In genomic region chr5:87413116-87413645, GRCh38 we compare ENCODE assay signal across 8 cellular contexts. TPM values are rescaled to one million over a fixed set of nuclear protein-coding genes. Genes with fewer than 3 reads are reported as not detected.
DNase-seq lines count a peak whose midpoint lies in the region; ATAC-seq and TF ChIP-seq lines count a peak whose summit lies in the region.

No MANE protein-coding gene starts in this region.

- H3K4me3 ChIP-seq in OCI-LY7 (ENCODE audit: low read depth, low read length, poor library complexity, severe bottlenecking) (peak overlapping the region; percentile 93), esophagus (ENCODE audit: low read depth in 1 of 2, low read length in 2 of 2) (peak overlapping the region; percentile 74 to 85), rectal smooth muscle tissue (ENCODE audit: low read length) (peak overlapping the region; percentile 67)

- intact Hi-C loops in OCI-LY7 (cut with micrococcal nuclease; ENCODE audit: unreplicated experiment), result loop anchor here (2.0 to 5.0 kb wide), 3 partner anchors 144 to 1262 kb away; partner anchors contain the start of gene COX7C

- peak overlapping the region; percentile 54 for H3K4me2 ChIP-seq in OCI-LY7 (ENCODE audit: low read length)

- H3K36me3 ChIP-seq in OCI-LY7 (ENCODE audit: insufficient read depth, low read length) (peaks cover 30% of the 10 kb centered on the region), esophagus (ENCODE audit: control insufficient read depth in 2 of 2, insufficient read depth in 2 of 2, low read length in 1 of 2) (peaks cover 0 to 4% of the 10 kb centered on the region in 2 donors), rectal smooth muscle tissue (ENCODE audit: control insufficient read depth, insufficient read depth, low read length) (peaks cover 4% of the 10 kb centered on the region)

- ATAC-seq in HG02623 (IDR thresholded peaks at IDR 0.05; ENCODE audit: unreplicated experiment), result peak; percentile 5

- H2AFZ ChIP-seq in OCI-LY7 (ENCODE audit: low read length), result peak overlapping the region; percentile 92

- H3K27me3 ChIP-seq in esophagus (ENCODE audit: control insufficient read depth in 1 of 2, insufficient read depth in 2 of 2, low read length in 2 of 2), result no peaks in the 10 kb centered on the region
- H3K27me3 ChIP-seq in rectal smooth muscle tissue (ENCODE audit: control insufficient read depth, insufficient read depth, low read length), result no peaks in the 10 kb centered on the region

- WGBS in esophagus, 2 donors, result 22 to 23% methylated on average over 7 of the region's 7 CpGs

- H4K20me1 ChIP-seq in OCI-LY7 (ENCODE audit: insufficient read depth, low read length), result peaks cover 15% of the 10 kb centered on the region

- CTCF ChIA-PET in OCI-LY7 (lab: Charles Lee; ENCODE audit: unreplicated experiment), result no interaction called here

- peaks cover 38% of the 10 kb centered on the region for H3K79me2 ChIP-seq in OCI-LY7 (ENCODE audit: insufficient read depth, low read depth, low read length)

- POLR2A ChIA-PET in OCI-LY7 (lab: Charles Lee), result interaction anchor here (0.6 to 3.2 kb wide), 11 partner anchors 8 to 1263 kb away, joined by 3 to 19 read pairs (median 4); partner anchors contain the start of gene RASA1

- no peak for TF ChIP-seq CTCF in OCI-LY7 (conservative IDR thresholded peaks at IDR 0.05; ENCODE audit: low read length)

- H3K4me1 ChIP-seq in OCI-LY7 (ENCODE audit: insufficient read depth, low read length, poor library complexity, severe bottlenecking) (peaks cover 28% of the 10 kb centered on the region), esophagus (ENCODE audit: control insufficient read depth in 2 of 2, insufficient read depth in 2 of 2, low read length in 1 of 2) (no peaks in the 10 kb centered on the region), rectal smooth muscle tissue (ENCODE audit: control insufficient read depth, insufficient read depth, low read length) (peaks cover 2% of the 10 kb centered on the region)

- DNase-seq in NCI-H2227 (lab: John Stamatoyannopoulos, UW; ENCODE audit: unreplicated experiment), result peak; percentile 14
- no peak for DNase-seq in NCI-H2227 treated with DMSO at 0.1 percent for 48 hours (lab: John Stamatoyannopoulos, UW)
- DNase-seq in OCI-LY7 (ENCODE audit: low spot score), result no peak
- no peak for DNase-seq in medulla oblongata (ENCODE audit: extremely low spot score)
- DNase-seq in NCI-H2171 treated with DMSO at 0.1 percent for 48 hours (lab: John Stamatoyannopoulos, UW), result no peak

- H3K27ac ChIP-seq in OCI-LY7 (ENCODE audit: low read depth, low read length, poor library complexity, severe bottlenecking) (no peak overlapping the region), esophagus (ENCODE audit: low read depth in 2 of 2, low read length in 1 of 2) (peak overlapping the region; percentile 43 to 98), rectal smooth muscle tissue (ENCODE audit: low read depth, low read length) (peak overlapping the region; percentile 99)

- TSS peak; percentile 90 for BruUV-seq in OCI-LY7 (replicated peaks; lab: Mats Ljungman, UMichigan)

- no peaks in the 10 kb centered on the region for H3K9me2 ChIP-seq in OCI-LY7 (ENCODE audit: insufficient read depth, low read length)

- peak overlapping the region; percentile 19 for H3K9ac ChIP-seq in rectal smooth muscle tissue (ENCODE audit: low read length)

- H3K9me3 ChIP-seq in OCI-LY7 (ENCODE audit: low read length), result no peaks in the 10 kb centered on the region
- H3K9me3 ChIP-seq in esophagus (ENCODE audit: control insufficient read depth in 2 of 2, insufficient read depth in 1 of 2, low read depth in 1 of 2, low read length in 1 of 2), result no peaks in the 10 kb centered on the region

RNA-seq across cellular contexts. Expression of gene CCNH, which starts 0.5 kb away (rescaled TPM):
- 96.5 and 98.4 TPM in 2 replicates for total RNA-seq in OCI-LY7 (2014; rRNA removed; shearing (Covaris generic))
- total RNA-seq in OCI-LY7 (2022), result 75.9 and 76.9 TPM in 2 replicates
- polyA plus RNA-seq in esophagus, result 10 to 100 TPM; 24.1 TPM
